In the genomic region with DNA sequence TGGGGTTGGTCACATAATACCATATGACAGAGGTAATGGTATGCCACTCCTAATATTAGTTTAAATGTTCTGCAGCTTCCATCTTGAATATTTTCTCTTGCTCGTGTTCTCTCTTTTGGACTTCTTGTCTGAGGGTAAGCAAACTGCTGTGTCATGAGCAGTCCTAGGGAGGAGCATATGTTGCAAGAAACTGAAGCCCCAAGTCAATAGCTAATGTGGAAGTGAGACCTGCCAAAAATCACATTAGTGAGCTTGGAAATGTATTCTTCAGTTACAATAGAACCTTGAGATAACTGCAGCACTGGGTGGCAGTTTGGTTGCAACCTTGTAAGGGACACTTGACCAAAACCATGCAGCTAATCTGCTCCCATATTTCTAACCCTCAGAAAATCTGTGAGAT, we compare ENCODE assay signal across 17 cellular contexts.
"Had no signal": no experiment of that assay in that cellular context is flagged by ENCODE, and none has a peak within 500 bp of the region (broad histone marks: within the 10 kb centered on the region; RNA-seq: fewer than 3 reads in every experiment).

No MANE protein-coding gene starts in this region.

- H3K9ac ChIP-seq: parathyroid adenoma had no signal

- H3K27ac ChIP-seq: foreskin keratinocyte, left lung, parathyroid adenoma, thoracic aorta, upper lobe of right lung had no signal

- H3K36me3 ChIP-seq: left lung, thoracic aorta, upper lobe of right lung had no signal

- H3K9me3 ChIP-seq: left lung, thoracic aorta, upper lobe of right lung had no signal

- H3K27ac Mint-ChIP-seq: activated naive CD8-positive, alpha-beta T cell treated with anti-CD3 and anti-CD28 coated beads, Interleukin-2, amount 10 ng/mL, durations not matched to agents 7 days and 5 days; activated T-helper 1 cell treated with anti-CD3 and anti-CD28 coated beads, Interleukin-12 subunit alpha, Interleukin-12 subunit beta, Interleukin-2, Interleukin-4 antibody, amounts not matched to agents 30 ng/mL and 10 ng/mL and 1 ng/mL, durations not matched to agents 14 hours and 24 hours and 36 hours; brain; dendritic cell treated with granulocyte-macrophage colony-stimulating factor and Interleukin-4, amounts not matched to agents 40 ng/mL and 50 ng/mL, for 4 days; naive B cell; stimulated activated effector memory CD8-positive, alpha-beta T cell treated with anti-CD3 and anti-CD28 coated beads, Interleukin-12 subunit alpha, Interleukin-12 subunit beta, amount 100 ng/mL, for 72 hours had no signal

- H3K36me3 Mint-ChIP-seq: activated naive CD8-positive, alpha-beta T cell treated with anti-CD3 and anti-CD28 coated beads, Interleukin-2, amount 10 ng/mL, durations not matched to agents 7 days and 5 days; brain; naive B cell; stimulated activated effector memory CD8-positive, alpha-beta T cell treated with anti-CD3 and anti-CD28 coated beads, Interleukin-12 subunit alpha, Interleukin-12 subunit beta, amount 100 ng/mL, for 72 hours had no signal

- H3K79me2 ChIP-seq: parathyroid adenoma had no signal

- ATAC-seq: foreskin keratinocyte; left lung; stimulated activated effector memory CD8-positive, alpha-beta T cell treated with anti-CD3 and anti-CD28 coated beads, Interleukin-12 subunit alpha, Interleukin-12 subunit beta, amount 100 ng/mL, for 72 hours; upper lobe of right lung had no signal

- H3K27me3 Mint-ChIP-seq: activated naive CD8-positive, alpha-beta T cell treated with anti-CD3 and anti-CD28 coated beads, Interleukin-2, amount 10 ng/mL, durations not matched to agents 7 days and 5 days; brain; dendritic cell treated with granulocyte-macrophage colony-stimulating factor and Interleukin-4, amounts not matched to agents 40 ng/mL and 50 ng/mL, for 4 days; naive B cell had no signal

- DNase-seq: activated CD4-positive, alpha-beta T cell treated with anti-CD3 and anti-CD28 coated beads, Interleukin-2, amount 50 U/mL, for 1 hour; activated naive CD8-positive, alpha-beta T cell treated with anti-CD3 and anti-CD28 coated beads, Interleukin-2, amount 10 ng/mL, durations not matched to agents 7 days and 5 days; cerebellar nuclear complex; effector memory CD4-positive, alpha-beta T cell; foreskin keratinocyte; glutamatergic neuron; hypothalamus; kidney; left lung; naive B cell; upper lobe of right lung had no signal

- H3K4me1 Mint-ChIP-seq: activated naive CD8-positive, alpha-beta T cell treated with anti-CD3 and anti-CD28 coated beads, Interleukin-2, amount 10 ng/mL, durations not matched to agents 7 days and 5 days; brain; naive B cell; stimulated activated effector memory CD8-positive, alpha-beta T cell treated with anti-CD3 and anti-CD28 coated beads, Interleukin-12 subunit alpha, Interleukin-12 subunit beta, amount 100 ng/mL, for 72 hours had no signal

- H3K4me3 Mint-ChIP-seq: activated naive CD8-positive, alpha-beta T cell treated with anti-CD3 and anti-CD28 coated beads, Interleukin-2, amount 10 ng/mL, durations not matched to agents 7 days and 5 days; activated T-helper 1 cell treated with anti-CD3 and anti-CD28 coated beads, Interleukin-12 subunit alpha, Interleukin-12 subunit beta, Interleukin-2, Interleukin-4 antibody, amounts not matched to agents 30 ng/mL and 10 ng/mL and 1 ng/mL, durations not matched to agents 14 hours and 24 hours and 36 hours; brain; dendritic cell treated with granulocyte-macrophage colony-stimulating factor and Interleukin-4, amounts not matched to agents 40 ng/mL and 50 ng/mL, for 4 days; naive B cell; stimulated activated effector memory CD8-positive, alpha-beta T cell treated with anti-CD3 and anti-CD28 coated beads, Interleukin-12 subunit alpha, Interleukin-12 subunit beta, amount 100 ng/mL, for 72 hours had no signal

- H3K4me3 ChIP-seq: left lung, thoracic aorta, upper lobe of right lung had no signal

- H3K9me3 Mint-ChIP-seq: activated naive CD8-positive, alpha-beta T cell treated with anti-CD3 and anti-CD28 coated beads, Interleukin-2, amount 10 ng/mL, durations not matched to agents 7 days and 5 days; brain had no signal

- H2AFZ ChIP-seq: parathyroid adenoma had no signal

- H3K27me3 ChIP-seq: foreskin keratinocyte, left lung, upper lobe of right lung had no signal

- H3K4me1 ChIP-seq: foreskin keratinocyte, left lung, parathyroid adenoma, upper lobe of right lung had no signal
